Comparison of ENCODE assay signal across 17 cellular contexts in the genomic region with DNA sequence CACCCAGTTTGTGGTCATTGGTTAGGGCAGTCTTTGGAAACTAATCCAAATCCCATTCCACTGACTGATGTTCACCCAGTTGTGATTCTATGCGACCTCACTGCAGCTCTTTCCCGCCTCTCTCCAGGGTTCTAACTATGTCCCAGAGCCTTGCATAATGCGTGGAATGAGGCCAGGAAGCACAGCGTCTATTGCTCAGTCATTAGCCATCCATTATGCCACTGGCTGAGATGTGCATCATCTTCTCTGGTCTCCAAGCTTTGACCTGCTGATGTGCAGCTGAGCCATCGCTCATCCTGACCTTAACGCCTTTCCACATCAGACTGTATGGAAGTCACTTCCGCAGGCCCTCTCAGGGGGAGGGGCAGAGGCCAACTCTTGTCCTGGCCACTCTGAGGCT.
"Had no signal": no experiment of that assay in that cellular context is flagged by ENCODE, and none has a peak within 500 bp of the region (broad histone marks: within the 10 kb centered on the region; RNA-seq: fewer than 3 reads in every experiment).

No MANE protein-coding gene starts in this region.

- H3K27ac ChIP-seq: gastroesophageal sphincter, heart right ventricle, pancreas, tibial artery had no signal

- H3K4me3 ChIP-seq: gastroesophageal sphincter, heart right ventricle, pancreas, tibial artery had no signal

- DNase-seq: activated CD4-positive, alpha-beta T cell treated with anti-CD3 and anti-CD28 coated beads for 1 hour; activated CD4-positive, alpha-beta T cell treated with anti-CD3 and anti-CD28 coated beads, Interleukin-2, amount 50 U/mL, for 4 hours; activated naive CD4-positive, alpha-beta T cell; activated naive CD8-positive, alpha-beta T cell treated with anti-CD3 and anti-CD28 coated beads, Interleukin-2, amount 10 ng/mL, durations not matched to agents 7 days and 5 days; activated T-cell treated with anti-CD3 and anti-CD28 coated beads for 4 hours; cerebellar nuclear complex; effector memory CD4-positive, alpha-beta T cell; heart right ventricle; naive B cell; pancreas; stimulated activated naive CD4-positive, alpha-beta T cell; T1000; tibial artery had no signal

- FAIRE-seq: islet of Langerhans, pancreas, urothelium cell line had no signal

- H3K36me3 ChIP-seq: gastroesophageal sphincter, heart right ventricle, pancreas, tibial artery had no signal

- ATAC-seq: gastroesophageal sphincter, heart right ventricle, left lobe of liver, pancreas had no signal

- H3K27me3 ChIP-seq: pancreas, tibial artery had no signal

- H3K4me1 ChIP-seq: gastroesophageal sphincter, heart right ventricle, pancreas, tibial artery had no signal

- H3K9me3 ChIP-seq: gastroesophageal sphincter, pancreas, tibial artery had no signal
